Comparison of ENCODE assay signal across 2 cellular contexts in the genomic region with DNA sequence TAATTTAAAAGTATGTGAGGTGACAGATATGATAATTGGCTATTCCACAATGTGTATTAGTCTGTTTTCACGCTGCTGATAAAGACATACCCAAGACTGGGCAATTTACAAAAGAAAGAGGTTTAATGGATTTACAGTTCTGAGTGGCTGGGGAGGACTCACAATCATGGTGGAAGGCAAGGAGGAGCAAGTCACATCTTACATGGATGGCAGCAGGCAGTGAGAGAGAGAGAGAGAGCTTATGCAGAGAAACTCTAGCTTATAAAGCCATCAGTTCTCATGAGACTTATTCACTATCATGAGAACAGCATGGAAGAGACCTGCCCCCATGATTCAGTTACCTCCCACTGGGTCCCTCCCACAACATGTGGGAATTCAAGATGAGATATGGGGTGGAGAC. TPM values are rescaled to one million over a fixed set of nuclear protein-coding genes. Genes with fewer than 3 reads are reported as not detected.
"Had no signal": no experiment of that assay in that cellular context is flagged by ENCODE, and none has a peak within 500 bp of the region (broad histone marks: within the 10 kb centered on the region; RNA-seq: fewer than 3 reads in every experiment).

No MANE protein-coding gene starts in this region.

RNA-seq across cellular contexts. Expression of gene SEPTIN14, which starts 38.5 kb away (rescaled TPM):
- total RNA-seq: G401, GM12878 had no signal
